ENCODE assay signal across 1 cellular context in genomic region chr2:43018179-43019024, GRCh38.
A peak's percentile ranks its signal among the peaks of the same experiment; 100 is the strongest.
TF ChIP-seq lines count a peak whose summit lies in the region.

No MANE protein-coding gene starts in this region.

TF ChIP-seq in HepG2, 621 proteins besides CTCF, POLR2A, EP300 and RAD21 (continued from another document and continues in another):
- TF ChIP-seq TRAFD1 (CRISPR knock-in tag; IDR thresholded peaks at IDR 0.05; ENCODE audit: borderline replicate concordance): no peak
- peak; percentile 60; the same call in 1 of the 2 replicates for TF ChIP-seq ZNF580 (CRISPR knock-in tag; IDR thresholded peaks at IDR 0.05; ENCODE audit: borderline replicate concordance, low read depth)
- no peak for TF ChIP-seq FLYWCH1 (CRISPR knock-in tag; IDR thresholded peaks at IDR 0.05)
- no peak for TF ChIP-seq ZNF652 (CRISPR knock-in tag; IDR thresholded peaks at IDR 0.05; ENCODE audit: borderline replicate concordance, low read depth)
- TF ChIP-seq MXD1 (CRISPR knock-in tag; IDR thresholded peaks at IDR 0.05): no peak
- TF ChIP-seq KAT8 (CRISPR knock-in tag; IDR thresholded peaks at IDR 0.05): peak; percentile 73; the same call in 1 of the 2 replicates
- no peak for TF ChIP-seq ZNF674 (CRISPR knock-in tag; IDR thresholded peaks at IDR 0.05; ENCODE audit: low read depth)
- TF ChIP-seq SMC3 (IDR thresholded peaks at IDR 0.05; ENCODE audit: low read length): peak; percentile 63; the same call in 1 of the 2 replicates
- TF ChIP-seq ESRRA (CRISPR knock-in tag; IDR thresholded peaks at IDR 0.05; ENCODE audit: low read depth): peak; percentile 73; the same call in 1 of the 2 replicates
- peak; percentile 78; the same call in 1 of the 2 replicates for TF ChIP-seq ZNF564 (CRISPR knock-in tag; IDR thresholded peaks at IDR 0.05)
- TF ChIP-seq ARNTL (CRISPR knock-in tag; IDR thresholded peaks at IDR 0.05): peak; percentile 77; the same call in 1 of the 2 replicates
- TF ChIP-seq ARNT2 (CRISPR knock-in tag; IDR thresholded peaks at IDR 0.05; ENCODE audit: low read depth): peak; percentile 52; the same call in 1 of the 2 replicates
- peak; percentile 88 for TF ChIP-seq MAX (IDR thresholded peaks at IDR 0.05)
- no peak for TF ChIP-seq ZNF776 (CRISPR knock-in tag; IDR thresholded peaks at IDR 0.05)
- no peak for TF ChIP-seq HNRNPK (IDR thresholded peaks at IDR 0.05; ENCODE audit: low read depth, low read length, poor library complexity, severe bottlenecking)
- 0 out of 2 replicates have a peak, but pooled peaks have one; percentile 84 for TF ChIP-seq ZNF577 (CRISPR knock-in tag; IDR thresholded peaks at IDR 0.05; ENCODE audit: borderline replicate concordance, low read depth)
- TF ChIP-seq MIXL1 (CRISPR knock-in tag; IDR thresholded peaks at IDR 0.05): peak; percentile 51; the same call in 1 of the 2 replicates
- peak; percentile 62; the same call in 1 of the 2 replicates for TF ChIP-seq FOXK1 (CRISPR knock-in tag; IDR thresholded peaks at IDR 0.05; ENCODE audit: borderline replicate concordance, low read depth)
- TF ChIP-seq GLI4 (CRISPR knock-in tag; IDR thresholded peaks at IDR 0.05; ENCODE audit: borderline replicate concordance): no peak
- TF ChIP-seq GATAD1 (CRISPR knock-in tag; IDR thresholded peaks at IDR 0.05): peak; percentile 76
- TF ChIP-seq ETV6 (CRISPR knock-in tag; conservative IDR thresholded peaks at IDR 0.05): no peak; the same call in 1 of the 2 replicates
- peak; percentile 24; the same call in 1 of the 2 replicates for TF ChIP-seq LRRFIP1 (CRISPR knock-in tag; conservative IDR thresholded peaks at IDR 0.05)
- TF ChIP-seq TOPORS (CRISPR knock-in tag; IDR thresholded peaks at IDR 0.05): 0 out of 2 replicates have a peak, but pooled peaks have one; percentile 47
- no peak for TF ChIP-seq ZNF589 (CRISPR knock-in tag; conservative IDR thresholded peaks at IDR 0.05)
- peak; percentile 88 for TF ChIP-seq CCDC6 (CRISPR knock-in tag; IDR thresholded peaks at IDR 0.05)
- TF ChIP-seq ATM (IDR thresholded peaks at IDR 0.05; ENCODE audit: borderline replicate concordance): no peak
- TF ChIP-seq ZNF468 (CRISPR knock-in tag; IDR thresholded peaks at IDR 0.05): no peak
- no peak for TF ChIP-seq ATF7-NPFF (CRISPR knock-in tag; IDR thresholded peaks at IDR 0.05; ENCODE audit: low read depth)
- peak in 1 of 2 experiments; percentile 74; a peak in 1 of 4 replicates for TF ChIP-seq ATF4 (CRISPR knock-in tag; IDR thresholded peaks at IDR 0.05)
- TF ChIP-seq IKZF5 (CRISPR knock-in tag; IDR thresholded peaks at IDR 0.05): peak; percentile 81
- peak; percentile 69; the same call in 1 of the 2 replicates for TF ChIP-seq SPEN (CRISPR knock-in tag; IDR thresholded peaks at IDR 0.05; ENCODE audit: low read depth)
- no peak for TF ChIP-seq ZBTB39 (CRISPR knock-in tag; IDR thresholded peaks at IDR 0.05)
- peak; percentile 50 for TF ChIP-seq SKIL (CRISPR knock-in tag; IDR thresholded peaks at IDR 0.05; ENCODE audit: borderline replicate concordance)
- peak; percentile 26 for TF ChIP-seq HNRNPH1 (optimal IDR thresholded peaks at IDR 0.05; ENCODE audit: low read depth, low read length)
- 0 out of 2 replicates have a peak, but pooled peaks have one; percentile 68 for TF ChIP-seq ZNF720 (CRISPR knock-in tag; IDR thresholded peaks at IDR 0.05)
- peak; percentile 74; the same call in 1 of the 2 replicates for TF ChIP-seq IRF9 (CRISPR knock-in tag; IDR thresholded peaks at IDR 0.05; ENCODE audit: borderline replicate concordance)
- peak; percentile 97 for TF ChIP-seq ZNF543 (CRISPR knock-in tag; IDR thresholded peaks at IDR 0.05)
- TF ChIP-seq ZNF230 (CRISPR knock-in tag; IDR thresholded peaks at IDR 0.05): peak; percentile 93
- TF ChIP-seq ZNF788 (CRISPR knock-in tag; IDR thresholded peaks at IDR 0.05; ENCODE audit: borderline replicate concordance): peak; percentile 91; the same call in 1 of the 2 replicates
- TF ChIP-seq ZNF350 (CRISPR knock-in tag; IDR thresholded peaks at IDR 0.05; ENCODE audit: borderline replicate concordance, low read depth): peak; percentile 96; the same call in 1 of the 2 replicates
- TF ChIP-seq RFX1 (IDR thresholded peaks at IDR 0.05): no peak
- no peak for TF ChIP-seq ZSCAN20 (CRISPR knock-in tag; IDR thresholded peaks at IDR 0.05; ENCODE audit: borderline replicate concordance)
- TF ChIP-seq HOXA3 (CRISPR knock-in tag; IDR thresholded peaks at IDR 0.05): peak; percentile 93
- TF ChIP-seq ZNF644 (CRISPR knock-in tag; IDR thresholded peaks at IDR 0.05; ENCODE audit: low read depth): peak; percentile 94
- TF ChIP-seq KDM6A (CRISPR knock-in tag; IDR thresholded peaks at IDR 0.05; ENCODE audit: low read depth): no peak
- no peak for TF ChIP-seq REL (CRISPR knock-in tag; conservative IDR thresholded peaks at IDR 0.05)
- TF ChIP-seq WIZ (CRISPR knock-in tag; IDR thresholded peaks at IDR 0.05): peak; percentile 73; the same call in 1 of the 2 replicates
- peak; percentile 78 for TF ChIP-seq ZNF362 (CRISPR knock-in tag; IDR thresholded peaks at IDR 0.05; ENCODE audit: borderline replicate concordance)
- TF ChIP-seq ZNF574 (CRISPR knock-in tag; IDR thresholded peaks at IDR 0.05): peak; percentile 85
- TF ChIP-seq ZNF777 (CRISPR knock-in tag; IDR thresholded peaks at IDR 0.05): no peak
